In the genomic region with DNA sequence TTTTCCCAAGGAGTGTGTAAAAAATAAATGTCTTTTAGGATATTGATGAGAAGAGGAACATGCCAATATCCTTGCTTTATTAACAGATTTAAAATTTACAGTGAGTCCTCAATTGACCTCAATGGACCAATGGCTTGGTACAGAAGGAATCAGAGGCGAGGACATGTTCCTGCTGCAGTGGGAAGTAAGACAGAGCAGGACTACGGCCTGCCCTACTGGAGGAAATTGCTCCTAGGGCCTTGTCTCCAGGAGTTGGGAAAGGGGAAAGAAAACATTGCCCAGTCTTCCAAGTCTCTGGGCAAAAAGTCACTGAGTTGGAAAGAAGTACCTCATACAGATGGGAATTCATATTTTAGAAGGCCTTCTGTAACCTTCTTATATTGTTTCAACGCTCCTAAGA, we compare ENCODE assay signal across 9 cellular contexts. TPM values are rescaled to one million over a fixed set of nuclear protein-coding genes. Genes with fewer than 3 reads are reported as not detected.
"Had no signal": no experiment of that assay in that cellular context is flagged by ENCODE, and none has a peak within 500 bp of the region (broad histone marks: within the 10 kb centered on the region; RNA-seq: fewer than 3 reads in every experiment).

No MANE protein-coding gene starts in this region.

- H3K9me3 Mint-ChIP-seq: IgD-negative memory B cell had no signal

- H3K36me3 Mint-ChIP-seq: IgD-negative memory B cell had no signal

- H3K27me3 Mint-ChIP-seq: IgD-negative memory B cell had no signal

- H3K4me3 ChIP-seq: K562 had no signal

- H3K27ac ChIP-seq: HL-60 had no signal

- DNase-seq: IMR-90, KBM-7, KG1 had no signal

- H3K4me3 Mint-ChIP-seq: IgD-negative memory B cell had no signal

- H3K27ac Mint-ChIP-seq: IgD-negative memory B cell had no signal

- H3K4me1 Mint-ChIP-seq: IgD-negative memory B cell had no signal

- ATAC-seq: HepG2, K562 had no signal

RNA-seq across cellular contexts. Expression of gene UGT3A2, which starts 33.1 kb away (rescaled TPM):
- total RNA-seq: HepG2, HT-29, HT1080, IMR-90, K562 had no signal
- polyA plus RNA-seq: HepG2, IgD-negative memory B cell, IMR-90, K562 had no signal
